ENCODE assay signal across 32 cellular contexts in the genomic region with DNA sequence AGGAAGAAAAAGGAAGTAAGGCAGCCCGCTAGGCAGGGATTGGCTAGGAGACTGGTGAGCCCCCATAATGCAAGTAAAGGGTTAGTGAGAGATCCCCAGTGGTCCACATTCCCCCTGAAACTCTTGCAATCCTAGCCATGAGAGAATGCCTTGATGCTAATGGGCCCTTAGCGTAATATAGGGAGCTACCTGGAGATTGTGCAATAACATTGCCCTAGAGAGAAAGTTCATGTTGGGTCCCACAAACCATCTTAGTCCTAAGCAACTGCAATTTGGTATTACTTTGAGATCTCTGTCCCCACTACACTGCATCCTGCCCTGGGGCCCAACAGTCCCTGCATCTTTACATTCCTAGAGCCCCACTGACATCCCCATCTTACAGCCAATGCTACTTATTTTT.
DNase-seq lines count a peak whose midpoint lies in the region; ATAC-seq, FAIRE-seq and TF ChIP-seq lines count a peak whose summit lies in the region.
"Had no signal": no experiment of that assay in that cellular context is flagged by ENCODE, and none has a peak within 500 bp of the region (broad histone marks: within the 10 kb centered on the region; RNA-seq: fewer than 3 reads in every experiment).

No MANE protein-coding gene starts in this region.

- H2AK5ac ChIP-seq in IMR-90 (ENCODE audit: low read depth, low read length), result no peak overlapping the region

- TF ChIP-seq EP300 in HepG2 (IDR thresholded peaks at IDR 0.05; ENCODE audit: low read depth in 2 of 2, low read length in 2 of 2), result no peak
- TF ChIP-seq EP300 in HepG2 (CRISPR knock-in tag; IDR thresholded peaks at IDR 0.05; ENCODE audit: borderline replicate concordance), result no peak
- no peak for TF ChIP-seq EP300 in K562 (IDR thresholded peaks at IDR 0.05; ENCODE audit: low read length)

- H2BK15ac ChIP-seq in IMR-90 (ENCODE audit: low read depth, low read length), result no peak overlapping the region

- no peak for DNase-seq in HepG2 (ENCODE audit: low spot score)
- no peak for DNase-seq in right lobe of liver
- DNase-seq in IMR-90, result no peak
- no peak for DNase-seq in K562 (ENCODE audit: extremely low read depth in 1 of 4, low spot score in 3 of 4)
- DNase-seq in vagina (ENCODE audit: extremely low spot score in 2 of 2), result no peak
- no peak for DNase-seq in thyroid gland
- DNase-seq: 8988T; ACHN; AML-193; BE2C; C1 segment of cervical spinal cord; Caco-2; Calu3; CD4-positive, alpha-beta memory T cell; CD4-positive, alpha-beta T cell; CD4-positive, CD25-positive, alpha-beta regulatory T cell; CD8-positive, alpha-beta memory T cell; CD8-positive, alpha-beta T cell; COR-L47; DMS 273 treated with DMSO at 0.1 percent for 48 hours; DMS153; DMS79; DMS79 treated with DMSO at 0.1 percent for 48 hours; DND-41; EL had no signal

- H4K8ac ChIP-seq in IMR-90 (ENCODE audit: low read depth in 2 of 2, low read length in 2 of 2), result no peak overlapping the region

- 7% methylated on average over 1 of the region's 2 CpGs for WGBS in HepG2 (ENCODE audit: low lambda C conversion rate)
- WGBS in right lobe of liver (ENCODE audit: insufficient coverage, low coverage, low lambda C conversion rate, missing lambda C conversion rate), result 86% methylated on average over 1 of the region's 2 CpGs
- WGBS in IMR-90 (ENCODE audit: extremely low coverage in 2 of 2, insufficient read length in 1 of 2), 2 experiments, result no CpG with 5 or more reads among the region's 2 CpGs
- WGBS in K562 (ENCODE audit: insufficient coverage, low coverage, missing lambda C conversion rate), result 0% methylated on average over 1 of the region's 2 CpGs
- 78 to 89% methylated on average over 2 of the region's 2 CpGs for WGBS in thyroid gland, 2 donors

- H3K9ac ChIP-seq in HepG2 (ENCODE audit: insufficient read depth, low read depth, low read length), result no peak overlapping the region
- no peak overlapping the region for H3K9ac ChIP-seq in IMR-90 (ENCODE audit: low read depth, low read length)
- H3K9ac ChIP-seq in K562 (ENCODE audit: insufficient read depth in 1 of 2, low read depth in 2 of 2, low read length in 2 of 2), result no peak overlapping the region
- H3K9ac ChIP-seq: BLaER1; BLaER1 treated with 17β-estradiol and CSF1 and Interleukin-3, amounts not matched to agents 10 nM and 100 nM had no signal

- H4K20me1 ChIP-seq in HepG2 (ENCODE audit: insufficient read depth, low read length) (no peaks in the 10 kb centered on the region), IMR-90 (ENCODE audit: insufficient read depth, low read length) (no peaks in the 10 kb centered on the region), K562 (replicated peaks; ENCODE audit: control insufficient read depth, insufficient read depth, low read length) (no peaks in the 10 kb centered on the region)
- H4K20me1 ChIP-seq: BLaER1; BLaER1 treated with 17β-estradiol and CSF1 and Interleukin-3, amounts not matched to agents 10 nM and 100 nM had no signal

- H2BK20ac ChIP-seq in IMR-90 (ENCODE audit: low read depth, low read length), result no peak overlapping the region

- H2AK9ac ChIP-seq in IMR-90 (replicated peaks; ENCODE audit: low read depth, low read length, poor library complexity), result no peak overlapping the region

- no peaks in the 10 kb centered on the region for H3K4me1 ChIP-seq in HepG2 (ENCODE audit: insufficient read depth, low read length)
- H3K4me1 ChIP-seq in right lobe of liver, result no peaks in the 10 kb centered on the region
- no peaks in the 10 kb centered on the region for H3K4me1 ChIP-seq in IMR-90 (ENCODE audit: control insufficient read depth, insufficient read depth, low read length)
- no peaks in the 10 kb centered on the region for H3K4me1 ChIP-seq in K562 (replicated peaks in 1 of 2; ENCODE audit: control insufficient read depth in 2 of 2, insufficient read depth in 2 of 2, low read length in 2 of 2)
- no peaks in the 10 kb centered on the region for H3K4me1 ChIP-seq in vagina
- H3K4me1 ChIP-seq in thyroid gland, result no peaks in the 10 kb centered on the region
- H3K4me1 ChIP-seq: A549; BE2C; BLaER1; BLaER1 treated with 17β-estradiol and CSF1 and Interleukin-3, amounts not matched to agents 10 nM and 100 nM; Caco-2 had no signal

- H2AFZ ChIP-seq in HepG2 (ENCODE audit: low read length) (no peak overlapping the region), IMR-90 (replicated peaks; ENCODE audit: low read length, poor library complexity) (no peak overlapping the region), K562 (ENCODE audit: low read depth, low read length) (no peak overlapping the region)

- H3K9me1 ChIP-seq in IMR-90 (ENCODE audit: insufficient read depth, low read length), result no peaks in the 10 kb centered on the region
- no peaks in the 10 kb centered on the region for H3K9me1 ChIP-seq in K562 (ENCODE audit: control insufficient read depth, insufficient read depth, low read length)

- no peaks in the 10 kb centered on the region for H3K79me2 ChIP-seq in HepG2 (ENCODE audit: insufficient read depth, low read length)
- no peaks in the 10 kb centered on the region for H3K79me2 ChIP-seq in K562 (ENCODE audit: control insufficient read depth, insufficient read depth, low read length)

- H3K14ac ChIP-seq in IMR-90 (replicated peaks; ENCODE audit: low read depth, low read length), result no peak overlapping the region

- no peak for TF ChIP-seq POLR2A in HepG2 (IDR thresholded peaks at IDR 0.05; ENCODE audit: insufficient read depth in 1 of 2, low read depth in 2 of 2, low read length in 2 of 2)
- TF ChIP-seq POLR2A in right lobe of liver (IDR thresholded peaks at IDR 0.05), result no peak
- no peak for TF ChIP-seq POLR2A in IMR-90 (IDR thresholded peaks at IDR 0.05; ENCODE audit: low read depth, low read length)
- no peak for TF ChIP-seq POLR2A in K562 (conservative IDR thresholded peaks at IDR 0.05)
- TF ChIP-seq POLR2A in vagina (IDR thresholded peaks at IDR 0.05), result no peak
- TF ChIP-seq POLR2A in thyroid gland (IDR thresholded peaks at IDR 0.05), result no peak

- no peak overlapping the region for H3K56ac ChIP-seq in IMR-90 (ENCODE audit: extremely low read depth, insufficient read depth, low read length)

- POLR2A ChIA-PET in HepG2 (lab: Yijun Ruan, JAX), result no interaction called here
- POLR2A ChIA-PET in IMR-90 (lab: Charles Lee; ENCODE audit: unreplicated experiment), result no interaction called here
- POLR2A ChIA-PET in K562 (lab: Yijun Ruan, JAX), result no interaction called here

- H3K27me3 ChIP-seq in HepG2 (ENCODE audit: control insufficient read depth in 1 of 2, insufficient read depth in 2 of 2, low read length in 2 of 2) (no peaks in the 10 kb centered on the region), right lobe of liver (no peaks in the 10 kb centered on the region), IMR-90 (ENCODE audit: control insufficient read depth, insufficient read depth, low read length) (no peaks in the 10 kb centered on the region), K562 (ENCODE audit: control insufficient read depth in 2 of 2, insufficient read depth in 2 of 2, low read length in 2 of 2) (no peaks in the 10 kb centered on the region), vagina (no peaks in the 10 kb centered on the region), thyroid gland (no peaks in the 10 kb centered on the region)
- H3K27me3 ChIP-seq: BE2C had no signal

- no peak overlapping the region for H3K27ac ChIP-seq in HepG2 (ENCODE audit: extremely low read length, insufficient read depth, low read length)
- H3K27ac ChIP-seq in right lobe of liver, result no peak overlapping the region
- no peak overlapping the region for H3K27ac ChIP-seq in IMR-90 (ENCODE audit: insufficient read depth, low read length)
- H3K27ac ChIP-seq in K562 (ENCODE audit: extremely low read depth, low read depth, low read length), result no peak overlapping the region
- no peak overlapping the region for H3K27ac ChIP-seq in vagina
- H3K27ac ChIP-seq in thyroid gland, result no peak overlapping the region
- H3K27ac ChIP-seq: 22Rv1; A549; BLaER1; BLaER1 treated with 17β-estradiol and CSF1 and Interleukin-3, amounts not matched to agents 10 nM and 100 nM; C4-2B had no signal

- H3K23ac ChIP-seq in IMR-90 (ENCODE audit: low read depth, low read length), result no peak overlapping the region

- H3K4me3 ChIP-seq in HepG2 (replicated peaks in 1 of 3; ENCODE audit: insufficient read depth in 1 of 3, low read depth in 2 of 3, low read length in 3 of 3) (no peak overlapping the region), right lobe of liver (no peak overlapping the region), IMR-90 (ENCODE audit: insufficient read depth, low read depth, low read length) (no peak overlapping the region), K562 (no peak overlapping the region), vagina (no peak overlapping the region), thyroid gland (replicated peaks in 1 of 3) (no peak overlapping the region)
- H3K4me3 ChIP-seq: A549; BLaER1; BLaER1 treated with 17β-estradiol and CSF1 and Interleukin-3, amounts not matched to agents 10 nM and 100 nM had no signal

- ATAC-seq in HepG2 (no peak), right lobe of liver (no peak), IMR-90 (ENCODE audit: low read depth) (no peak), K562 (no peak)
- ATAC-seq: A549; CD8-positive, alpha-beta T cell had no signal

- no peak overlapping the region for H4K91ac ChIP-seq in IMR-90 (ENCODE audit: insufficient read depth, low read depth, low read length)

- in situ Hi-C loops in HepG2 (cut with HindIII; ENCODE audit: extremely low pct_ligation_motif_present, low pct_unique_long_range_greater_than_20kb) (no loop called here), IMR-90 (cut with MboI; ENCODE audit: low sequenced_read_pairs) (no loop called here), K562 (cut with MboI) (no loop called here)

- H3K9me3 ChIP-seq in HepG2 (ENCODE audit: low read length), result no peaks in the 10 kb centered on the region; the same call in 1 of the 2 replicates
- no peaks in the 10 kb centered on the region for H3K9me3 ChIP-seq in right lobe of liver
- H3K9me3 ChIP-seq in IMR-90 (ENCODE audit: control insufficient read depth, insufficient read depth, low read length), result no peaks in the 10 kb centered on the region; the same call in 1 of the 2 replicates
- H3K9me3 ChIP-seq in K562 (replicated peaks; ENCODE audit: control insufficient read depth, insufficient read depth, low read depth, low read length), result no peaks in the 10 kb centered on the region
- H3K9me3 ChIP-seq in vagina, result no peaks in the 10 kb centered on the region
- no peaks in the 10 kb centered on the region for H3K9me3 ChIP-seq in thyroid gland
- H3K9me3 ChIP-seq: A549, BE2C, Caco-2 had no signal

- no peak for TF ChIP-seq CTCF in HepG2 (CRISPR knock-in tag; IDR thresholded peaks at IDR 0.05)
- no peak for TF ChIP-seq CTCF in right lobe of liver (IDR thresholded peaks at IDR 0.05)
- TF ChIP-seq CTCF in IMR-90 (conservative IDR thresholded peaks at IDR 0.05; ENCODE audit: low read depth, low read length), result no peak
- TF ChIP-seq CTCF in K562 (IDR thresholded peaks at IDR 0.05 in 2 of 3, conservative IDR thresholded peaks at IDR 0.05 in 1 of 3; ENCODE audit: insufficient read depth in 2 of 3, low read depth in 1 of 3, low read length in 3 of 3), result no peak
- no peak for TF ChIP-seq CTCF in vagina (IDR thresholded peaks at IDR 0.05)
- TF ChIP-seq CTCF in thyroid gland (IDR thresholded peaks at IDR 0.05), result no peak

- H3K18ac ChIP-seq in IMR-90 (ENCODE audit: low read depth, low read length), result no peak overlapping the region

- H3K4me2 ChIP-seq in HepG2 (ENCODE audit: low read depth, low read length) (no peak overlapping the region), IMR-90 (ENCODE audit: low read depth, low read length) (no peak overlapping the region), K562 (ENCODE audit: insufficient read depth, low read length) (no peak overlapping the region)
- H3K4me2 ChIP-seq: A549; BLaER1; BLaER1 treated with 17β-estradiol and CSF1 and Interleukin-3, amounts not matched to agents 10 nM and 100 nM had no signal

- H2BK5ac ChIP-seq in IMR-90 (ENCODE audit: low read depth, low read length, poor library complexity, severe bottlenecking), result no peak overlapping the region

- dilution Hi-C loops in IMR-90 (cut with HindIII; ENCODE audit: low sequenced_read_pairs, unreplicated experiment), result no loop called here

- intact Hi-C loops in HepG2 (cut with micrococcal nuclease; ENCODE audit: unreplicated experiment), result no loop called here
- intact Hi-C loops in right lobe of liver (cut with DNase I), result no loop called here
- intact Hi-C loops in IMR-90 (cut with micrococcal nuclease), result no loop called here
- intact Hi-C loops in K562 (cut with micrococcal nuclease), result no loop called here
- intact Hi-C loops in vagina (cut with DNase I), result no loop called here
- intact Hi-C loops in thyroid gland (cut with DNase I), result no loop called here

- no peak overlapping the region for H2BK120ac ChIP-seq in IMR-90 (ENCODE audit: low read depth, low read length)

- CTCF ChIA-PET in HepG2 (lab: Yijun Ruan, JAX; ENCODE audit: low intra/inter-chr PET ratio, low total read pairs), result no interaction called here
- CTCF ChIA-PET in IMR-90 (lab: Yijun Ruan, JAX), result no interaction called here
- CTCF ChIA-PET in K562 (lab: Yijun Ruan, JAX; ENCODE audit: low intra/inter-chr PET ratio), result no interaction called here

- H3K79me1 ChIP-seq in IMR-90 (ENCODE audit: low read depth in 1 of 2, low read length in 2 of 2), result no peaks in the 10 kb centered on the region

- H3K36me3 ChIP-seq in HepG2 (replicated peaks in 1 of 2; ENCODE audit: control insufficient read depth in 1 of 2, insufficient read depth in 2 of 2, low read length in 2 of 2) (no peaks in the 10 kb centered on the region), right lobe of liver (no peaks in the 10 kb centered on the region), IMR-90 (ENCODE audit: control insufficient read depth, insufficient read depth, low read length) (no peaks in the 10 kb centered on the region), K562 (ENCODE audit: control insufficient read depth, insufficient read depth, low read length) (no peaks in the 10 kb centered on the region), vagina (no peaks in the 10 kb centered on the region), thyroid gland (no peaks in the 10 kb centered on the region)
- H3K36me3 ChIP-seq: BE2C; BLaER1; BLaER1 treated with 17β-estradiol and CSF1 and Interleukin-3, amounts not matched to agents 10 nM and 100 nM had no signal

- BruUV-seq in HepG2 (replicated peaks; lab: Mats Ljungman, UMichigan), result no TSS peak
- BruUV-seq in IMR-90 (replicated peaks; lab: Mats Ljungman, UMichigan), result no TSS peak
- BruUV-seq in K562 (replicated peaks; lab: Mats Ljungman, UMichigan), result no TSS peak

- no peak overlapping the region for H4K5ac ChIP-seq in IMR-90 (ENCODE audit: low read depth, low read length)

- H3K4ac ChIP-seq in IMR-90 (ENCODE audit: low read depth, low read length), result no peak overlapping the region

- TF ChIP-seq RAD21 in HepG2 (CRISPR knock-in tag; IDR thresholded peaks at IDR 0.05) (no peak), IMR-90 (IDR thresholded peaks at IDR 0.05; ENCODE audit: low read length) (no peak), K562 (CRISPR knock-in tag; conservative IDR thresholded peaks at IDR 0.05 in 1 of 2, IDR thresholded peaks at IDR 0.05 in 1 of 2) (no peak)

- FAIRE-seq in HepG2 (lab: Jason Lieb, UNC) (no peak), K562 (lab: Jason Lieb, UNC) (no peak)
- FAIRE-seq: A204.1, A549, D721Med had no signal
